Comparison of ENCODE assay signal across 1 cellular context in genomic region chr1:42932442-42932941, GRCh38.
TF ChIP-seq lines count a peak whose summit lies in the region.

No MANE protein-coding gene starts in this region.

TF ChIP-seq in GM12878, 131 proteins besides CTCF, POLR2A, EP300 and RAD21:
- TF ChIP-seq ZNF592 (IDR thresholded peaks at IDR 0.05) (no peak), RCOR1 (conservative IDR thresholded peaks at IDR 0.05; ENCODE audit: low read depth, low read length) (no peak), PAX8 (IDR thresholded peaks at IDR 0.05) (no peak), RFX5 (IDR thresholded peaks at IDR 0.05; ENCODE audit: low read depth, low read length) (no peak), ZBTB11 (CRISPR knock-in tag; IDR thresholded peaks at IDR 0.05) (no peak), SIN3A (IDR thresholded peaks at IDR 0.05; ENCODE audit: low read depth, low read length) (no peak), SUPT20H (IDR thresholded peaks at IDR 0.05; ENCODE audit: borderline replicate concordance, control insufficient read depth, low read depth, low read length) (no peak), ASH2L (IDR thresholded peaks at IDR 0.05; ENCODE audit: borderline replicate concordance, low read depth) (no peak), BACH1 (IDR thresholded peaks at IDR 0.05; ENCODE audit: borderline replicate concordance) (no peak), ETV6 (conservative IDR thresholded peaks at IDR 0.05 in 1 of 2, IDR thresholded peaks at IDR 0.05 in 1 of 2; ENCODE audit: borderline replicate concordance in 1 of 2, low read depth in 1 of 2) (no peak), SMARCA5 (IDR thresholded peaks at IDR 0.05) (0 out of 2 replicates have a peak, but pooled peaks have one; percentile 67), BCL11A (IDR thresholded peaks at IDR 0.05; ENCODE audit: low read depth, low read length) (no peak), EGR1 (IDR thresholded peaks at IDR 0.05; ENCODE audit: borderline replicate concordance in 1 of 2, low read depth in 2 of 2, low read length in 2 of 2) (no peak), ZNF207 (IDR thresholded peaks at IDR 0.05; ENCODE audit: borderline replicate concordance) (no peak), IRF4 (IDR thresholded peaks at IDR 0.05; ENCODE audit: low read depth, low read length) (no peak), HDGF (IDR thresholded peaks at IDR 0.05) (peak; percentile 90)
